ENCODE assay signal across 1 cellular context in the genomic region with DNA sequence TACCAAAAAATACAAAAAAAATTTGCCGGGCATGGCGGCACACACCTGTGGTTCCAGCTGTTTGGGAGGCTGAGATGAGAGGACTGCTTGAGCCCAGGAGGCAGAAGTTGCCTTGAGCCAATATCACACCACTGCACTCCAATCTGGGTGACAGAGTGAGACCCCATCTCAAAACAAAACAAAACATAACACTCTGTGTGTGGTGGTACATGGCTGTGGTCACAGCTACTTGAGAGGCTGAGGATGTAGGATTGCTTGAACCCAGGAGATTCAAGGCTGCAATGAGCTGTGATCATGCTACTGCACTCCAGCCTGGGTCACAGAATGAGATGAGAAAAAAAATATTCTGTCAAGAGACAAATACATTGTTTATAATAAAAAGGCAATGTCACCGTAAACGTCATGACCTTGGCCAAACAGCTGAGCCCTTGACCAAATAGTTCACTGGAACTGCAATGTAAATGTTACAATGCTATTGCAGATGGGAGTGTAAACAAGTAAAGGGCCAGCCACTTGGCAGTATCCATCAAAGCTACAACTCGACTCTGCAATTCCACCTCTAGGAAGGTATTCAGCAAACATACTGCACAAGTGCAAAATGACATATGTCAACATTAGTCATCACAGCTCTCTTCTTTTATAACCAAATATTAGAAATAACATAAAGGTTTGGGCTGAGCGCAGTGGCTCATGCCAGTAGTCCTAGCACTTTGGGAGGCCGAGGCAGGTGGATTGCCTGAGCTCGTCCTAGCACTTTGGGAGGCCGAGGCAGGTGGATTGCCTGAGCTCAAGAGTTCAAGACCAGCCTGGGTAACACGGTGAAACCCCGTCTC.
TF ChIP-seq lines count a peak whose summit lies in the region.

No MANE protein-coding gene starts in this region.

TF ChIP-seq in HepG2, 621 proteins besides CTCF, POLR2A, EP300 and RAD21 (continued from another document and continues in another):
- TF ChIP-seq, protein P1, sequence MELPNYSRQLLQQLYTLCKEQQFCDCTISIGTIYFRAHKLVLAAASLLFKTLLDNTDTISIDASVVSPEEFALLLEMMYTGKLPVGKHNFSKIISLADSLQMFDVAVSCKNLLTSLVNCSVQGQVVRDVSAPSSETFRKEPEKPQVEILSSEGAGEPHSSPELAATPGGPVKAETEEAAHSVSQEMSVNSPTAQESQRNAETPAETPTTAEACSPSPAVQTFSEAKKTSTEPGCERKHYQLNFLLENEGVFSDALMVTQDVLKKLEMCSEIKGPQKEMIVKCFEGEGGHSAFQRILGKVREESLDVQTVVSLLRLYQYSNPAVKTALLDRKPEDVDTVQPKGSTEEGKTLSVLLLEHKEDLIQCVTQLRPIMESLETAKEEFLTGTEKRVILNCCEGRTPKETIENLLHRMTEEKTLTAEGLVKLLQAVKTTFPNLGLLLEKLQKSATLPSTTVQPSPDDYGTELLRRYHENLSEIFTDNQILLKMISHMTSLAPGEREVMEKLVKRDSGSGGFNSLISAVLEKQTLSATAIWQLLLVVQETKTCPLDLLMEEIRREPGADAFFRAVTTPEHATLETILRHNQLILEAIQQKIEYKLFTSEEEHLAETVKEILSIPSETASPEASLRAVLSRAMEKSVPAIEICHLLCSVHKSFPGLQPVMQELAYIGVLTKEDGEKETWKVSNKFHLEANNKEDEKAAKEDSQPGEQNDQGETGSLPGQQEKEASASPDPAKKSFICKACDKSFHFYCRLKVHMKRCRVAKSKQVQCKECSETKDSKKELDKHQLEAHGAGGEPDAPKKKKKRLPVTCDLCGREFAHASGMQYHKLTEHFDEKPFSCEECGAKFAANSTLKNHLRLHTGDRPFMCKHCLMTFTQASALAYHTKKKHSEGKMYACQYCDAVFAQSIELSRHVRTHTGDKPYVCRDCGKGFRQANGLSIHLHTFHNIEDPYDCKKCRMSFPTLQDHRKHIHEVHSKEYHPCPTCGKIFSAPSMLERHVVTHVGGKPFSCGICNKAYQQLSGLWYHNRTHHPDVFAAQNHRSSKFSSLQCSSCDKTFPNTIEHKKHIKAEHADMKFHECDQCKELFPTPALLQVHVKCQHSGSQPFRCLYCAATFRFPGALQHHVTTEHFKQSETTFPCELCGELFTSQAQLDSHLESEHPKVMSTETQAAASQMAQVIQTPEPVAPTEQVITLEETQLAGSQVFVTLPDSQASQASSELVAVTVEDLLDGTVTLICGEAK (IDR thresholded peaks at IDR 0.05), result no peak; the same call in 1 of the 2 replicates
- TF ChIP-seq, protein P1 (CRISPR knock-in tag; IDR thresholded peaks at IDR 0.05), result peak; percentile 57; the same call in 1 of the 2 replicates
- TF ChIP-seq TCF7 (IDR thresholded peaks at IDR 0.05; ENCODE audit: low read depth) (peak; percentile 91), ZNF557 (CRISPR knock-in tag; IDR thresholded peaks at IDR 0.05) (no peak), ESRRA (CRISPR knock-in tag; IDR thresholded peaks at IDR 0.05; ENCODE audit: low read depth) (peak; percentile 99), JARID2 (CRISPR knock-in tag; IDR thresholded peaks at IDR 0.05; ENCODE audit: insufficient replicate concordance) (no peak), ZSCAN21 (CRISPR knock-in tag; IDR thresholded peaks at IDR 0.05; ENCODE audit: borderline replicate concordance) (peak; percentile 73), FLYWCH1 (CRISPR knock-in tag; IDR thresholded peaks at IDR 0.05) (no peak), NCOR1 (IDR thresholded peaks at IDR 0.05; ENCODE audit: borderline replicate concordance, low read length) (peak; percentile 88; the same call in 1 of the 2 replicates), IKZF1 (IDR thresholded peaks at IDR 0.05) (no peak), ZNF850 (CRISPR knock-in tag; conservative IDR thresholded peaks at IDR 0.05) (peak; percentile 91), TAF15 (IDR thresholded peaks at IDR 0.05; ENCODE audit: low read depth, low read length, poor library complexity, severe bottlenecking) (no peak), ZFP41 (CRISPR knock-in tag; IDR thresholded peaks at IDR 0.05; ENCODE audit: borderline replicate concordance) (no peak), MIER3 (CRISPR knock-in tag; IDR thresholded peaks at IDR 0.05; ENCODE audit: borderline replicate concordance) (peak; percentile 99), HMG20B (CRISPR knock-in tag; conservative IDR thresholded peaks at IDR 0.05) (peak; percentile 94), ZNF792 (CRISPR knock-in tag; IDR thresholded peaks at IDR 0.05) (peak; percentile 97), RORA (CRISPR knock-in tag; IDR thresholded peaks at IDR 0.05) (no peak), ZNF563 (CRISPR knock-in tag; IDR thresholded peaks at IDR 0.05) (no peak), ZNF749 (CRISPR knock-in tag; IDR thresholded peaks at IDR 0.05; ENCODE audit: borderline replicate concordance) (peak; percentile 47; the same call in 1 of the 2 replicates), ATAD3A (CRISPR knock-in tag; IDR thresholded peaks at IDR 0.05) (no peak), ZBTB8A (CRISPR knock-in tag; IDR thresholded peaks at IDR 0.05; ENCODE audit: borderline replicate concordance, low read depth) (peak; percentile 82; the same call in 1 of the 2 replicates), ZNF891 (CRISPR knock-in tag; IDR thresholded peaks at IDR 0.05) (no peak), PHF8 (CRISPR knock-in tag; IDR thresholded peaks at IDR 0.05) (peak; percentile 43; the same call in 1 of the 2 replicates), ZFP37 (CRISPR knock-in tag; IDR thresholded peaks at IDR 0.05; ENCODE audit: borderline replicate concordance) (no peak), JUNB (CRISPR knock-in tag; IDR thresholded peaks at IDR 0.05; ENCODE audit: borderline replicate concordance) (peak; percentile 92; the same call in 1 of the 2 replicates), XRCC5 (optimal IDR thresholded peaks at IDR 0.05; ENCODE audit: low read length) (peak; percentile 52), NFKBIZ (CRISPR knock-in tag; IDR thresholded peaks at IDR 0.05) (peak; percentile 97), ZFP36 (IDR thresholded peaks at IDR 0.05; ENCODE audit: borderline replicate concordance, low read depth, low read length, partially characterized antibody) (peak; percentile 67), HOXA9 (CRISPR knock-in tag; IDR thresholded peaks at IDR 0.05; ENCODE audit: borderline replicate concordance) (no peak), RFX5 (IDR thresholded peaks at IDR 0.05; ENCODE audit: low read depth, low read length) (peak; percentile 25; the same call in 1 of the 2 replicates), ZNF556 (CRISPR knock-in tag; IDR thresholded peaks at IDR 0.05; ENCODE audit: borderline replicate concordance) (peak; percentile 99), ZKSCAN8 (CRISPR knock-in tag; IDR thresholded peaks at IDR 0.05; ENCODE audit: borderline replicate concordance) (peak; percentile 99), IKZF4 (CRISPR knock-in tag; IDR thresholded peaks at IDR 0.05; ENCODE audit: borderline replicate concordance, low read depth, not compliant biosample characterization) (no peak), PLRG1 (conservative IDR thresholded peaks at IDR 0.05) (no peak), ZSCAN9 (CRISPR knock-in tag; IDR thresholded peaks at IDR 0.05; ENCODE audit: borderline replicate concordance) (peak; percentile 99), PHF21A (CRISPR knock-in tag; IDR thresholded peaks at IDR 0.05) (peak; percentile 97), GTF3A (CRISPR knock-in tag; conservative IDR thresholded peaks at IDR 0.05) (no peak)
- TF ChIP-seq, protein P2, sequence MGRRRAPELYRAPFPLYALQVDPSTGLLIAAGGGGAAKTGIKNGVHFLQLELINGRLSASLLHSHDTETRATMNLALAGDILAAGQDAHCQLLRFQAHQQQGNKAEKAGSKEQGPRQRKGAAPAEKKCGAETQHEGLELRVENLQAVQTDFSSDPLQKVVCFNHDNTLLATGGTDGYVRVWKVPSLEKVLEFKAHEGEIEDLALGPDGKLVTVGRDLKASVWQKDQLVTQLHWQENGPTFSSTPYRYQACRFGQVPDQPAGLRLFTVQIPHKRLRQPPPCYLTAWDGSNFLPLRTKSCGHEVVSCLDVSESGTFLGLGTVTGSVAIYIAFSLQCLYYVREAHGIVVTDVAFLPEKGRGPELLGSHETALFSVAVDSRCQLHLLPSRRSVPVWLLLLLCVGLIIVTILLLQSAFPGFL (CRISPR knock-in tag; IDR thresholded peaks at IDR 0.05), result no peak
- TF ChIP-seq, protein P3, sequence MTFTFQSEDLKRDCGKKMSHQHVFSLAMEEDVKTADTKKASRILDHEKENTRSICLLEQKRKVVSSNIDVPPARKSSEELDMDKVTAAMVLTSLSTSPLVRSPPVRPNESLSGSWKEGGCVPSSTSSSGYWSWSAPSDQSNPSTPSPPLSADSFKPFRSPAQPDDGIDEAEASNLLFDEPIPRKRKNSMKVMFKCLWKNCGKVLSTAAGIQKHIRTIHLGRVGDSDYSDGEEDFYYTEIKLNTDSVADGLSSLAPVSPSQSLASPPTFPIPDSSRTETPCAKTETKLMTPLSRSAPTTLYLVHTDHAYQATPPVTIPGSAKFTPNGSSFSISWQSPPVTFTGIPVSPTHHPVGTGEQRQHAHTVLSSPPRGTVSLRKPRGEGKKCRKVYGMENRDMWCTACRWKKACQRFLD (CRISPR knock-in tag; IDR thresholded peaks at IDR 0.05; ENCODE audit: borderline replicate concordance), result no peak; the same call in 1 of the 2 replicates
- TF ChIP-seq, protein P4, sequence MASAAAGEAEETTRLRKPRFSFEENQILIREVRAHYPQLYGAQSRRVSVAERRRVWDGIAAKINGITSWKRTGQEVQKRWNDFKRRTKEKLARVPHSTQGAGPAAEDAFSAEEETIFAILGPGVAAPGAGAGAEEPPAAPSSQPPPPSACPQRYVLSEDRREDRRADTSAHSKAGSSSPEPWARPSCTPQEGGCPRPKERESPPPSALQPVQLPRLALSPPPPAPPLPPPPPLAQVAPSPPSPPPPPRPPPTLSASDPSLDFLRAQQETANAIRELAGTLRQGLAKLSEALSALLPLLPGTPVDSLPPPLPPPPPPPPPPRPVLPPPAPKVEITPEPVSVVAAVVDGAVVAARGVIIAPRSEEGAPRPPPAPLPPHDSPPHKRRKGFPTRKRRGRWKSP (CRISPR knock-in tag; IDR thresholded peaks at IDR 0.05), result peak; percentile 84; the same call in 1 of the 2 replicates
- TF ChIP-seq, protein P5, sequence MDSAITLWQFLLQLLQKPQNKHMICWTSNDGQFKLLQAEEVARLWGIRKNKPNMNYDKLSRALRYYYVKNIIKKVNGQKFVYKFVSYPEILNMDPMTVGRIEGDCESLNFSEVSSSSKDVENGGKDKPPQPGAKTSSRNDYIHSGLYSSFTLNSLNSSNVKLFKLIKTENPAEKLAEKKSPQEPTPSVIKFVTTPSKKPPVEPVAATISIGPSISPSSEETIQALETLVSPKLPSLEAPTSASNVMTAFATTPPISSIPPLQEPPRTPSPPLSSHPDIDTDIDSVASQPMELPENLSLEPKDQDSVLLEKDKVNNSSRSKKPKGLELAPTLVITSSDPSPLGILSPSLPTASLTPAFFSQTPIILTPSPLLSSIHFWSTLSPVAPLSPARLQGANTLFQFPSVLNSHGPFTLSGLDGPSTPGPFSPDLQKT (CRISPR knock-in tag; IDR thresholded peaks at IDR 0.05; ENCODE audit: borderline replicate concordance), result no peak
- TF ChIP-seq, protein P6, sequence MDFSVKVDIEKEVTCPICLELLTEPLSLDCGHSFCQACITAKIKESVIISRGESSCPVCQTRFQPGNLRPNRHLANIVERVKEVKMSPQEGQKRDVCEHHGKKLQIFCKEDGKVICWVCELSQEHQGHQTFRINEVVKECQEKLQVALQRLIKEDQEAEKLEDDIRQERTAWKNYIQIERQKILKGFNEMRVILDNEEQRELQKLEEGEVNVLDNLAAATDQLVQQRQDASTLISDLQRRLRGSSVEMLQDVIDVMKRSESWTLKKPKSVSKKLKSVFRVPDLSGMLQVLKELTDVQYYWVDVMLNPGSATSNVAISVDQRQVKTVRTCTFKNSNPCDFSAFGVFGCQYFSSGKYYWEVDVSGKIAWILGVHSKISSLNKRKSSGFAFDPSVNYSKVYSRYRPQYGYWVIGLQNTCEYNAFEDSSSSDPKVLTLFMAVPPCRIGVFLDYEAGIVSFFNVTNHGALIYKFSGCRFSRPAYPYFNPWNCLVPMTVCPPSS (IDR thresholded peaks at IDR 0.05), result no peak
- TF ChIP-seq, protein P7, sequence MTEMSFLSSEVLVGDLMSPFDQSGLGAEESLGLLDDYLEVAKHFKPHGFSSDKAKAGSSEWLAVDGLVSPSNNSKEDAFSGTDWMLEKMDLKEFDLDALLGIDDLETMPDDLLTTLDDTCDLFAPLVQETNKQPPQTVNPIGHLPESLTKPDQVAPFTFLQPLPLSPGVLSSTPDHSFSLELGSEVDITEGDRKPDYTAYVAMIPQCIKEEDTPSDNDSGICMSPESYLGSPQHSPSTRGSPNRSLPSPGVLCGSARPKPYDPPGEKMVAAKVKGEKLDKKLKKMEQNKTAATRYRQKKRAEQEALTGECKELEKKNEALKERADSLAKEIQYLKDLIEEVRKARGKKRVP (CRISPR knock-in tag; IDR thresholded peaks at IDR 0.05), result peak in 1 of 2 experiments; percentile 99; a peak in 2 of 4 replicates
- TF ChIP-seq, protein P8, sequence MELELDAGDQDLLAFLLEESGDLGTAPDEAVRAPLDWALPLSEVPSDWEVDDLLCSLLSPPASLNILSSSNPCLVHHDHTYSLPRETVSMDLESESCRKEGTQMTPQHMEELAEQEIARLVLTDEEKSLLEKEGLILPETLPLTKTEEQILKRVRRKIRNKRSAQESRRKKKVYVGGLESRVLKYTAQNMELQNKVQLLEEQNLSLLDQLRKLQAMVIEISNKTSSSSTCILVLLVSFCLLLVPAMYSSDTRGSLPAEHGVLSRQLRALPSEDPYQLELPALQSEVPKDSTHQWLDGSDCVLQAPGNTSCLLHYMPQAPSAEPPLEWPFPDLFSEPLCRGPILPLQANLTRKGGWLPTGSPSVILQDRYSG (CRISPR knock-in tag; IDR thresholded peaks at IDR 0.05), result no peak
